1 cellular context compared by ENCODE assay signal in genomic region chr11:40306938-40307548, GRCh38.
TF ChIP-seq lines count a peak whose summit lies in the region.

No MANE protein-coding gene starts in this region.

TF ChIP-seq in HepG2, 621 proteins besides CTCF, POLR2A, EP300 and RAD21 (continued from another document):
- no peak for TF ChIP-seq ZUFSP (CRISPR knock-in tag; IDR thresholded peaks at IDR 0.05; ENCODE audit: borderline replicate concordance)
- no peak for TF ChIP-seq PHF21A (CRISPR knock-in tag; IDR thresholded peaks at IDR 0.05)
- TF ChIP-seq ZNF232 (CRISPR knock-in tag; IDR thresholded peaks at IDR 0.05; ENCODE audit: borderline replicate concordance), result no peak
- TF ChIP-seq STAG1 (CRISPR knock-in tag; IDR thresholded peaks at IDR 0.05), result peak; percentile 64
- TF ChIP-seq, protein P1, sequence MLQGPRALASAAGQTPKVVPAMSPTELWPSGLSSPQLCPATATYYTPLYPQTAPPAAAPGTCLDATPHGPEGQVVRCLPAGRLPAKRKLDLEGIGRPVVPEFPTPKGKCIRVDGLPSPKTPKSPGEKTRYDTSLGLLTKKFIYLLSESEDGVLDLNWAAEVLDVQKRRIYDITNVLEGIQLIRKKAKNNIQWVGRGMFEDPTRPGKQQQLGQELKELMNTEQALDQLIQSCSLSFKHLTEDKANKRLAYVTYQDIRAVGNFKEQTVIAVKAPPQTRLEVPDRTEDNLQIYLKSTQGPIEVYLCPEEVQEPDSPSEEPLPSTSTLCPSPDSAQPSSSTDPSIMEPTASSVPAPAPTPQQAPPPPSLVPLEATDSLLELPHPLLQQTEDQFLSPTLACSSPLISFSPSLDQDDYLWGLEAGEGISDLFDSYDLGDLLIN (CRISPR knock-in tag; IDR thresholded peaks at IDR 0.05; ENCODE audit: borderline replicate concordance), result no peak
- no peak for TF ChIP-seq IKZF1 (IDR thresholded peaks at IDR 0.05)
- TF ChIP-seq, protein P2, sequence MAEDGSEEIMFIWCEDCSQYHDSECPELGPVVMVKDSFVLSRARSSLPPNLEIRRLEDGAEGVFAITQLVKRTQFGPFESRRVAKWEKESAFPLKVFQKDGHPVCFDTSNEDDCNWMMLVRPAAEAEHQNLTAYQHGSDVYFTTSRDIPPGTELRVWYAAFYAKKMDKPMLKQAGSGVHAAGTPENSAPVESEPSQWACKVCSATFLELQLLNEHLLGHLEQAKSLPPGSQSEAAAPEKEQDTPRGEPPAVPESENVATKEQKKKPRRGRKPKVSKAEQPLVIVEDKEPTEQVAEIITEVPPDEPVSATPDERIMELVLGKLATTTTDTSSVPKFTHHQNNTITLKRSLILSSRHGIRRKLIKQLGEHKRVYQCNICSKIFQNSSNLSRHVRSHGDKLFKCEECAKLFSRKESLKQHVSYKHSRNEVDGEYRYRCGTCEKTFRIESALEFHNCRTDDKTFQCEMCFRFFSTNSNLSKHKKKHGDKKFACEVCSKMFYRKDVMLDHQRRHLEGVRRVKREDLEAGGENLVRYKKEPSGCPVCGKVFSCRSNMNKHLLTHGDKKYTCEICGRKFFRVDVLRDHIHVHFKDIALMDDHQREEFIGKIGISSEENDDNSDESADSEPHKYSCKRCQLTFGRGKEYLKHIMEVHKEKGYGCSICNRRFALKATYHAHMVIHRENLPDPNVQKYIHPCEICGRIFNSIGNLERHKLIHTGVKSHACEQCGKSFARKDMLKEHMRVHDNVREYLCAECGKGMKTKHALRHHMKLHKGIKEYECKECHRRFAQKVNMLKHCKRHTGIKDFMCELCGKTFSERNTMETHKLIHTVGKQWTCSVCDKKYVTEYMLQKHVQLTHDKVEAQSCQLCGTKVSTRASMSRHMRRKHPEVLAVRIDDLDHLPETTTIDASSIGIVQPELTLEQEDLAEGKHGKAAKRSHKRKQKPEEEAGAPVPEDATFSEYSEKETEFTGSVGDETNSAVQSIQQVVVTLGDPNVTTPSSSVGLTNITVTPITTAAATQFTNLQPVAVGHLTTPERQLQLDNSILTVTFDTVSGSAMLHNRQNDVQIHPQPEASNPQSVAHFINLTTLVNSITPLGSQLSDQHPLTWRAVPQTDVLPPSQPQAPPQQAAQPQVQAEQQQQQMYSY (CRISPR knock-in tag; IDR thresholded peaks at IDR 0.05), result no peak
- no peak for TF ChIP-seq ZNF44 (CRISPR knock-in tag; IDR thresholded peaks at IDR 0.05)
- no peak for TF ChIP-seq HIC2 (CRISPR knock-in tag; IDR thresholded peaks at IDR 0.05; ENCODE audit: low read depth)
- no peak for TF ChIP-seq ZNF329 (CRISPR knock-in tag; IDR thresholded peaks at IDR 0.05; ENCODE audit: low read depth)
- peak; percentile 79 for TF ChIP-seq ZNF740 (CRISPR knock-in tag; IDR thresholded peaks at IDR 0.05)
- no peak for TF ChIP-seq BORCS8-MEF2B (CRISPR knock-in tag; IDR thresholded peaks at IDR 0.05)
- TF ChIP-seq KDM4B (CRISPR knock-in tag; IDR thresholded peaks at IDR 0.05), result no peak
- TF ChIP-seq U2AF1 (optimal IDR thresholded peaks at IDR 0.05; ENCODE audit: low read depth, low read length), result no peak
